In genomic region chr11:62879150-62879549, GRCh38 we compare ENCODE assay signal across 10 cellular contexts. TPM values are rescaled to one million over a fixed set of nuclear protein-coding genes. Genes with fewer than 3 reads are reported as not detected.
DNase-seq lines count a peak whose midpoint lies in the region; ATAC-seq and TF ChIP-seq lines count a peak whose summit lies in the region.
"Had no signal": no experiment of that assay in that cellular context is flagged by ENCODE, and none has a peak within 500 bp of the region (broad histone marks: within the 10 kb centered on the region; RNA-seq: fewer than 3 reads in every experiment).

No MANE protein-coding gene starts in this region.

- H3K4me1 ChIP-seq in heart left ventricle (peaks cover 13 to 42% (median 38%) of the 10 kb centered on the region in 12 donors), body of pancreas (peaks cover 77% of the 10 kb centered on the region), mucosa of rectum (ENCODE audit: control insufficient read depth in 2 of 2, insufficient read depth in 2 of 2, low read length in 2 of 2) (peaks cover 25 to 26% of the 10 kb centered on the region in 2 donors), upper lobe of left lung (peaks cover 32 to 41% (median 35%) of the 10 kb centered on the region in 4 donors)

- intact Hi-C loops in heart left ventricle (cut with DNase I) (no loop called here), left cardiac atrium (cut with DNase I) (no loop called here), body of pancreas (cut with DNase I) (no loop called here)

- ATAC-seq in heart left ventricle (no peak), left cardiac atrium (no peak), body of pancreas (no peak), upper lobe of left lung (ENCODE audit: low FRiP score in 2 of 2) (no peak), HG03469 (IDR thresholded peaks at IDR 0.05; ENCODE audit: unreplicated experiment) (no peak), GM18870 (IDR thresholded peaks at IDR 0.05; ENCODE audit: unreplicated experiment) (no peak)

- 89 to 99% (median 93%) methylated on average over 4 of the region's 4 CpGs for whole genome bisulfite sequencing in heart left ventricle, 4 donors
- 73 to 74% methylated on average over 4 of the region's 4 CpGs for WGBS in body of pancreas, 2 donors
- 89 to 91% methylated on average over 4 of the region's 4 CpGs for WGBS in upper lobe of left lung, 2 donors

- H3K9me3 ChIP-seq in heart left ventricle (no peaks in the 10 kb centered on the region), body of pancreas (no peaks in the 10 kb centered on the region), mucosa of rectum (ENCODE audit: control insufficient read depth in 2 of 2, low read length in 2 of 2) (no peaks in the 10 kb centered on the region), upper lobe of left lung (no peaks in the 10 kb centered on the region)
- H3K9me3 ChIP-seq: BE2C had no signal

- peaks cover 0 to 20% (median 17%) of the 10 kb centered on the region in 9 donors for H3K36me3 ChIP-seq in heart left ventricle
- no peaks in the 10 kb centered on the region for H3K36me3 ChIP-seq in body of pancreas (replicated peaks in 1 of 2; ENCODE audit: insufficient read depth in 1 of 2, low read depth in 2 of 2)
- peaks cover 14 to 18% of the 10 kb centered on the region in 2 donors for H3K36me3 ChIP-seq in mucosa of rectum (ENCODE audit: control insufficient read depth in 2 of 2, insufficient read depth in 2 of 2, low read length in 2 of 2)
- H3K36me3 ChIP-seq in upper lobe of left lung, result peaks cover 12 to 20% (median 16%) of the 10 kb centered on the region in 4 donors

- no peak for TF ChIP-seq CTCF in heart left ventricle (IDR thresholded peaks at IDR 0.05)
- TF ChIP-seq CTCF in body of pancreas (IDR thresholded peaks at IDR 0.05), result no peak
- TF ChIP-seq CTCF in upper lobe of left lung (IDR thresholded peaks at IDR 0.05), result no peak

- no peak for TF ChIP-seq POLR2A in heart left ventricle (IDR thresholded peaks at IDR 0.05)
- no peak for TF ChIP-seq POLR2A in body of pancreas (IDR thresholded peaks at IDR 0.05)
- TF ChIP-seq POLR2A in upper lobe of left lung (IDR thresholded peaks at IDR 0.05), result no peak

- H3K27ac ChIP-seq in heart left ventricle (peak overlapping the region in 11 of 12 donors; percentile 95 to 100 (median 99)), body of pancreas (peak overlapping the region; percentile 97 to 99 (median 98)), mucosa of rectum (ENCODE audit: low read depth in 2 of 2, low read length in 2 of 2) (no peak overlapping the region), upper lobe of left lung (peak overlapping the region; percentile 97 to 99 (median 98))

- H3K27me3 ChIP-seq in heart left ventricle, result no peaks in the 10 kb centered on the region
- no peaks in the 10 kb centered on the region for H3K27me3 ChIP-seq in body of pancreas
- H3K27me3 ChIP-seq in mucosa of rectum (ENCODE audit: control insufficient read depth in 2 of 2, insufficient read depth in 2 of 2, low read length in 2 of 2), result no peaks in the 10 kb centered on the region
- no peaks in the 10 kb centered on the region for H3K27me3 ChIP-seq in upper lobe of left lung
- H3K27me3 ChIP-seq: BE2C had no signal

- peak overlapping the region; percentile 41 to 98 for H3K9ac ChIP-seq in mucosa of rectum (ENCODE audit: low read depth in 1 of 2, low read length in 2 of 2)

- DNase-seq in heart left ventricle, result no peak
- DNase-seq in left cardiac atrium, result no peak
- DNase-seq in body of pancreas, result peak in 2 of 4 donors; percentile 29 to 38
- DNase-seq in upper lobe of left lung, result no peak
- no peak for DNase-seq in NCI-H187 treated with DMSO at 0.1 percent for 48 hours (lab: John Stamatoyannopoulos, UW)
- DNase-seq: activated CD8-positive, alpha-beta memory T cell treated with anti-CD3 and anti-CD28 coated beads, Interleukin-2, amount 50 U/mL, for 4 hours; BE2C had no signal

- H3K4me3 ChIP-seq in heart left ventricle (peak overlapping the region in 2 of 12 donors; percentile 98 to 99), body of pancreas (no peak overlapping the region), mucosa of rectum (ENCODE audit: low read length in 2 of 2) (no peak overlapping the region), upper lobe of left lung (no peak overlapping the region)

- TF ChIP-seq EP300 in upper lobe of left lung (IDR thresholded peaks at IDR 0.05), result no peak

RNA-seq across cellular contexts. Expression of gene SLC3A2, which starts 1.5 kb away (rescaled TPM):
- total RNA-seq in heart left ventricle (10 to 100 TPM; 26.6 to 76.0 (median 59.1) TPM), left cardiac atrium (10 to 100 TPM; 45.2 to 91.2 TPM), body of pancreas (100 to 1,000 TPM in 1 of 2 donors, 10 to 100 TPM in 1; 75.5 to 108 TPM), upper lobe of left lung (100 to 1,000 TPM; 120 to 236 (median 179) TPM)
- polyA plus RNA-seq in heart left ventricle, result 100 to 1,000 TPM in 1 of 2 donors, 10 to 100 TPM in 1; 27.1 to 103 TPM

RNA-seq across cellular contexts. Expression of gene WDR74, which starts 39.8 kb away (rescaled TPM):
- total RNA-seq in heart left ventricle (10 to 100 TPM; 19.2 to 36.6 (median 24.8) TPM), left cardiac atrium (10 to 100 TPM; 24.6 to 32.2 TPM), body of pancreas (10 to 100 TPM; 15.8 to 40.0 TPM), upper lobe of left lung (10 to 100 TPM; 31.5 to 56.6 (median 50.4) TPM)
- 10 to 100 TPM; 28.7 to 70.6 TPM for polyA plus RNA-seq in heart left ventricle

RNA-seq across cellular contexts. Expression of gene CHRM1, which starts 42.0 kb away (rescaled TPM):
- under 1 TPM in 2 of 9 donors, not detected in 7; 0.08 to 0.31 TPM for total RNA-seq in heart left ventricle
- not detected for polyA plus RNA-seq in heart left ventricle
- not detected for total RNA-seq in left cardiac atrium
- total RNA-seq in body of pancreas, result not detected
- total RNA-seq in upper lobe of left lung, result 1 to 10 TPM in 4 of 6 donors, under 1 TPM in 1, not detected in 1; 0.59 to 7.3 (median 3.0) TPM

RNA-seq across cellular contexts. Expression of gene TEX54, which starts 46.5 kb away (rescaled TPM):
- total RNA-seq in heart left ventricle (not detected), left cardiac atrium (not detected), body of pancreas (not detected), upper lobe of left lung (not detected)
- not detected for polyA plus RNA-seq in heart left ventricle

RNA-seq across cellular contexts. Expression of gene STX5, which starts 47.3 kb away (rescaled TPM):
- total RNA-seq in heart left ventricle, result 10 to 100 TPM; 16.2 to 26.8 (median 18.9) TPM
- polyA plus RNA-seq in heart left ventricle, result 10 to 100 TPM in 1 of 2 donors, 1 to 10 TPM in 1; 8.6 to 36.1 TPM
- total RNA-seq in left cardiac atrium, result 10 to 100 TPM; 22.1 to 23.2 TPM
- 10 to 100 TPM; 20.1 to 23.6 TPM for total RNA-seq in body of pancreas
- total RNA-seq in upper lobe of left lung, result 10 to 100 TPM; 25.3 to 53.8 (median 44.9) TPM

Comparison
In these comparisons a context has a peak if more than half of its experiments do, and no peak if none do; other contexts are left out.
1. H3K27ac ChIP-seq: peak in heart left ventricle (11 of 12), body of pancreas (4 of 4) and upper lobe of left lung (4 of 4); none in mucosa of rectum (0 of 2).